In the genomic region with DNA sequence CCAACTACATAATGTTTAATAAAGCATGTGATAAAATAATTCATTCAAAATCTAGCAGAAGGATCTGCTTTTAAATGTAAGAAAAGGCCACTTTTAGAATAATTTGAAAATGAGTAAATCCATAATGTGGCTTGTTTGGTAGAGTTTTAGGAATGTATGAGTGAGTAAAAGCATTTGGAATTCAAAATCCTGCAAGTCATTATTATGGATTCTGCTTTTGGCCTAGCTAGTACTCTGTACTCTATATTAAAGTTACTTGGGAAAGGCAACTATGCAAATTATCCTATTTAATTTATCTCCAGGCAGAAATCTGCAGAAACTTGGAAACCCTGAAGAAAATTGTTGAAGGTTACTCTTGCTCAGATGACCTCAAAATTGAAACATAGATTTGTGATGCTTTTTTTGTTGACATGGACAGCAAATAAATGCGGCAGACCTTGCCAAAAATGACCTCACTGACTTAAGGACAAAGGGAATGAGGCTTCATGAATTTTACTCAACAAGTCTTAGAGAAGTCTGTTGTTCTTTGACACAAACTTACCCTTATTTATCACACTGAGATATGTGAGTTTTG, we compare ENCODE assay signal across 1 cellular context.
TF ChIP-seq lines count a peak whose summit lies in the region.

No MANE protein-coding gene starts in this region.

TF ChIP-seq in HepG2, 621 proteins besides CTCF, POLR2A, EP300 and RAD21 (continued from another document):
- TF ChIP-seq TIGD3 (CRISPR knock-in tag; IDR thresholded peaks at IDR 0.05; ENCODE audit: borderline replicate concordance) = no peak
- TF ChIP-seq JDP2 (CRISPR knock-in tag; IDR thresholded peaks at IDR 0.05; ENCODE audit: borderline replicate concordance) = no peak
- TF ChIP-seq, protein P1, sequence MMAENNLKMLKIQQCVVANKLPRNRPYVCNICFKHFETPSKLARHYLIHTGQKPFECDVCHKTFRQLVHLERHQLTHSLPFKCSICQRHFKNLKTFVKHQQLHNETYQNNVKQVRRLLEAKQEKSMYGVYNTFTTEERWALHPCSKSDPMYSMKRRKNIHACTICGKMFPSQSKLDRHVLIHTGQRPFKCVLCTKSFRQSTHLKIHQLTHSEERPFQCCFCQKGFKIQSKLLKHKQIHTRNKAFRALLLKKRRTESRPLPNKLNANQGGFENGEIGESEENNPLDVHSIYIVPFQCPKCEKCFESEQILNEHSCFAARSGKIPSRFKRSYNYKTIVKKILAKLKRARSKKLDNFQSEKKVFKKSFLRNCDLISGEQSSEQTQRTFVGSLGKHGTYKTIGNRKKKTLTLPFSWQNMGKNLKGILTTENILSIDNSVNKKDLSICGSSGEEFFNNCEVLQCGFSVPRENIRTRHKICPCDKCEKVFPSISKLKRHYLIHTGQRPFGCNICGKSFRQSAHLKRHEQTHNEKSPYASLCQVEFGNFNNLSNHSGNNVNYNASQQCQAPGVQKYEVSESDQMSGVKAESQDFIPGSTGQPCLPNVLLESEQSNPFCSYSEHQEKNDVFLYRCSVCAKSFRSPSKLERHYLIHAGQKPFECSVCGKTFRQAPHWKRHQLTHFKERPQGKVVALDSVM (CRISPR knock-in tag; IDR thresholded peaks at IDR 0.05) = no peak
- no peak for TF ChIP-seq ZNF709 (CRISPR knock-in tag; IDR thresholded peaks at IDR 0.05)
- no peak for TF ChIP-seq GPN1 (CRISPR knock-in tag; IDR thresholded peaks at IDR 0.05; ENCODE audit: borderline replicate concordance)
- TF ChIP-seq, protein P2, sequence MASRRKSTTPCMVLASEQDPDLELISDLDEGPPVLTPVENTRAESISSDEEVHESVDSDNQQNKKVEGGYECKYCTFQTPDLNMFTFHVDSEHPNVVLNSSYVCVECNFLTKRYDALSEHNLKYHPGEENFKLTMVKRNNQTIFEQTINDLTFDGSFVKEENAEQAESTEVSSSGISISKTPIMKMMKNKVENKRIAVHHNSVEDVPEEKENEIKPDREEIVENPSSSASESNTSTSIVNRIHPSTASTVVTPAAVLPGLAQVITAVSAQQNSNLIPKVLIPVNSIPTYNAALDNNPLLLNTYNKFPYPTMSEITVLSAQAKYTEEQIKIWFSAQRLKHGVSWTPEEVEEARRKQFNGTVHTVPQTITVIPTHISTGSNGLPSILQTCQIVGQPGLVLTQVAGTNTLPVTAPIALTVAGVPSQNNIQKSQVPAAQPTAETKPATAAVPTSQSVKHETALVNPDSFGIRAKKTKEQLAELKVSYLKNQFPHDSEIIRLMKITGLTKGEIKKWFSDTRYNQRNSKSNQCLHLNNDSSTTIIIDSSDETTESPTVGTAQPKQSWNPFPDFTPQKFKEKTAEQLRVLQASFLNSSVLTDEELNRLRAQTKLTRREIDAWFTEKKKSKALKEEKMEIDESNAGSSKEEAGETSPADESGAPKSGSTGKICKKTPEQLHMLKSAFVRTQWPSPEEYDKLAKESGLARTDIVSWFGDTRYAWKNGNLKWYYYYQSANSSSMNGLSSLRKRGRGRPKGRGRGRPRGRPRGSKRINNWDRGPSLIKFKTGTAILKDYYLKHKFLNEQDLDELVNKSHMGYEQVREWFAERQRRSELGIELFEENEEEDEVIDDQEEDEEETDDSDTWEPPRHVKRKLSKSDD (CRISPR knock-in tag; IDR thresholded peaks at IDR 0.05; ENCODE audit: low read depth) = no peak
- no peak for TF ChIP-seq KMT2B (CRISPR knock-in tag; IDR thresholded peaks at IDR 0.05)
- TF ChIP-seq ZNF121 (CRISPR knock-in tag; IDR thresholded peaks at IDR 0.05) = no peak
- TF ChIP-seq AFF4 (CRISPR knock-in tag; IDR thresholded peaks at IDR 0.05) = no peak
- TF ChIP-seq KAT8 (CRISPR knock-in tag; IDR thresholded peaks at IDR 0.05) = no peak
- TF ChIP-seq JUNB (CRISPR knock-in tag; IDR thresholded peaks at IDR 0.05; ENCODE audit: borderline replicate concordance) = no peak
- no peak for TF ChIP-seq TOPORS (CRISPR knock-in tag; IDR thresholded peaks at IDR 0.05)
